Comparison of ENCODE assay signal across 7 cellular contexts in the genomic region with DNA sequence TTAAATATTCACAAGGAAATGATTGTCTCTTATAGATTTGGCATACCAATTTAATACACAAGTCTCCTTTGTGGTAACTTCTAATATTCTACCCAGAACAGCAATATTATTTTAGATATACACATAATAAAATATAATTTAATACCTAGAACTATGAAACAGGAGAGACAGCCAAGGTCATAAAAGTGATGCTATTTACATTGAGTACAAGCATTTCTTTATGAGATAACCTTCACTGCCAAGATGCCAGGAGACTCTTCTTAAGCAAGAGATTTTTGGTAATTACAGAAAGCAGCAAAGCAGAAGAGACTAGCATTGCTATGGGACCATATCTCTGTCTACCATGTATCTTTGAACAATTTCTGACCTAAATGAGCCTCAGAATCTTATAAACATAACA.
"Had no signal": no experiment of that assay in that cellular context is flagged by ENCODE, and none has a peak within 500 bp of the region (broad histone marks: within the 10 kb centered on the region; RNA-seq: fewer than 3 reads in every experiment).

No MANE protein-coding gene starts in this region.

- H3K4me3 ChIP-seq: K562 had no signal

- H3K27ac ChIP-seq: HL-60 had no signal

- H3K27me3 Mint-ChIP-seq: IgD-negative memory B cell had no signal

- H3K4me3 Mint-ChIP-seq: IgD-negative memory B cell had no signal

- H3K4me1 Mint-ChIP-seq: IgD-negative memory B cell had no signal

- H3K27ac Mint-ChIP-seq: IgD-negative memory B cell had no signal

- DNase-seq: IMR-90, KBM-7, KG1 had no signal

- ATAC-seq: HepG2, K562 had no signal
